Comparison of ENCODE assay signal across 16 cellular contexts in genomic region chr4:60923075-60923474, GRCh38.
"Had no signal": no experiment of that assay in that cellular context is flagged by ENCODE, and none has a peak within 500 bp of the region (broad histone marks: within the 10 kb centered on the region; RNA-seq: fewer than 3 reads in every experiment).

No MANE protein-coding gene starts in this region.

- H3K36me3 Mint-ChIP-seq: activated CD4-positive, alpha-beta memory T cell treated with anti-CD3 and anti-CD28 coated beads for 36 hours; activated CD8-positive, alpha-beta memory T cell treated with anti-CD3 and anti-CD28 coated beads, Interleukin-2, amount 10 ng/mL, durations not matched to agents 7 days and 5 days; activated naive CD8-positive, alpha-beta T cell treated with anti-CD3 and anti-CD28 coated beads for 36 hours; natural killer cell treated with Interleukin-12 subunit alpha and Interleukin-12 subunit beta and Interleukin-15 and Interleukin-18, amount 100 ng/mL, for 72 hours; stimulated activated effector memory CD8-positive, alpha-beta T cell treated with anti-CD3 and anti-CD28 coated beads, Interleukin-12 subunit alpha, Interleukin-12 subunit beta, amount 100 ng/mL, for 72 hours had no signal

- H3K27me3 ChIP-seq: sigmoid colon, stomach had no signal

- DNase-seq: activated CD4-positive, alpha-beta memory T cell treated with anti-CD3 and anti-CD28 coated beads for 36 hours; activated CD4-positive, alpha-beta T cell treated with anti-CD3 and anti-CD28 coated beads for 4 hours; activated CD8-positive, alpha-beta memory T cell treated with anti-CD3 and anti-CD28 coated beads, Interleukin-2, amount 10 ng/mL, durations not matched to agents 7 days and 5 days; activated naive CD8-positive, alpha-beta T cell treated with anti-CD3 and anti-CD28 coated beads for 36 hours; amniotic stem cell; dermis blood vessel endothelial cell; effector memory CD8-positive, alpha-beta T cell; mesenchymal stem cell; nucleus accumbens; posterior cingulate gyrus; sigmoid colon; stimulated activated CD4-positive, alpha-beta T cell treated with anti-CD3 and anti-CD28 coated beads, Interleukin-4, amount 100 ng/mL, for 24 hours; stomach; trophoblast cell had no signal

- H3K4me3 Mint-ChIP-seq: activated CD4-positive, alpha-beta memory T cell treated with anti-CD3 and anti-CD28 coated beads for 36 hours; activated CD8-positive, alpha-beta memory T cell treated with anti-CD3 and anti-CD28 coated beads, Interleukin-2, amount 10 ng/mL, durations not matched to agents 7 days and 5 days; activated naive CD8-positive, alpha-beta T cell treated with anti-CD3 and anti-CD28 coated beads for 36 hours; effector memory CD8-positive, alpha-beta T cell; natural killer cell treated with Interleukin-12 subunit alpha and Interleukin-12 subunit beta and Interleukin-15 and Interleukin-18, amount 100 ng/mL, for 72 hours; stimulated activated effector memory CD8-positive, alpha-beta T cell treated with anti-CD3 and anti-CD28 coated beads, Interleukin-12 subunit alpha, Interleukin-12 subunit beta, amount 100 ng/mL, for 72 hours had no signal

- H3K36me3 ChIP-seq: sigmoid colon, stomach had no signal

- H3K9me3 ChIP-seq: sigmoid colon, stomach had no signal

- H3K27ac Mint-ChIP-seq: activated CD4-positive, alpha-beta memory T cell treated with anti-CD3 and anti-CD28 coated beads for 36 hours; activated CD8-positive, alpha-beta memory T cell treated with anti-CD3 and anti-CD28 coated beads, Interleukin-2, amount 10 ng/mL, durations not matched to agents 7 days and 5 days; activated naive CD8-positive, alpha-beta T cell treated with anti-CD3 and anti-CD28 coated beads for 36 hours; effector memory CD8-positive, alpha-beta T cell; natural killer cell treated with Interleukin-12 subunit alpha and Interleukin-12 subunit beta and Interleukin-15 and Interleukin-18, amount 100 ng/mL, for 72 hours; stimulated activated effector memory CD8-positive, alpha-beta T cell treated with anti-CD3 and anti-CD28 coated beads, Interleukin-12 subunit alpha, Interleukin-12 subunit beta, amount 100 ng/mL, for 72 hours had no signal

- H3K4me3 ChIP-seq: sigmoid colon, stomach had no signal

- H3K4me1 ChIP-seq: sigmoid colon, stomach had no signal

- H3K27ac ChIP-seq: sigmoid colon, stomach had no signal

- H3K4me1 Mint-ChIP-seq: activated CD8-positive, alpha-beta memory T cell treated with anti-CD3 and anti-CD28 coated beads, Interleukin-2, amount 10 ng/mL, durations not matched to agents 7 days and 5 days; activated naive CD8-positive, alpha-beta T cell treated with anti-CD3 and anti-CD28 coated beads for 36 hours; stimulated activated effector memory CD8-positive, alpha-beta T cell treated with anti-CD3 and anti-CD28 coated beads, Interleukin-12 subunit alpha, Interleukin-12 subunit beta, amount 100 ng/mL, for 72 hours had no signal

- H3K27me3 Mint-ChIP-seq: activated CD4-positive, alpha-beta memory T cell treated with anti-CD3 and anti-CD28 coated beads for 36 hours; activated CD8-positive, alpha-beta memory T cell treated with anti-CD3 and anti-CD28 coated beads, Interleukin-2, amount 10 ng/mL, durations not matched to agents 7 days and 5 days; activated naive CD8-positive, alpha-beta T cell treated with anti-CD3 and anti-CD28 coated beads for 36 hours; effector memory CD8-positive, alpha-beta T cell; natural killer cell treated with Interleukin-12 subunit alpha and Interleukin-12 subunit beta and Interleukin-15 and Interleukin-18, amount 100 ng/mL, for 72 hours had no signal
